In the genomic region with DNA sequence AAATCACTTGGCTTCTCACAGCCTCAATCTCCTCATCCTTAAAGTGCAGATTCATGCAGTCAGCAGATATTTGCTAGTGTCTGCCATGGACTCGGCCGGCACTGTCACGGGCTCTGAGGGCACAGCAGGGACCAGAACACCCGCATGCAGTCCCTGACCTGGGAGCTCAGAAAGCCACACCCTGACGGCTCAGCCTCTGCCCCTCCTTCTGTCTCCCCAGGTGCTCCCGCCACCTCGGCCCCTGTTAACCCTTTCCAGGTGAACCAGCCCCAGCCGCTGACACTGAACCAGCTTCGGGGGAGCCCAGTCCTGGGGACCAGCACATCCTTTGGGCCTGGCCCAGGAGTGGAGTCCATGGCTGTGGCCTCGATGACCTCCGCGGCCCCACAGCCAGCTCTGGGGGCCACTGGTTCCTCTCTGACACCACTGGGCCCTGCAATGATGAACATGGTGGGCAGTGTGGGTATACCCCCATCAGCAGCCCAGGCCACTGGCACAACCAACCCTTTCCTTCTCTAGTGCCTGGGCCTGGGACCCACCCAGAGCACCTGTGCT, we compare ENCODE assay signal across 2 cellular contexts.
TF ChIP-seq lines count a peak whose summit lies in the region.

No MANE protein-coding gene starts in this region.

TF ChIP-seq in A549, 52 proteins besides CTCF, POLR2A, EP300 and RAD21:
- TF ChIP-seq HEYL (CRISPR knock-in tag; IDR thresholded peaks at IDR 0.05) = no peak
- TF ChIP-seq, protein P1, sequence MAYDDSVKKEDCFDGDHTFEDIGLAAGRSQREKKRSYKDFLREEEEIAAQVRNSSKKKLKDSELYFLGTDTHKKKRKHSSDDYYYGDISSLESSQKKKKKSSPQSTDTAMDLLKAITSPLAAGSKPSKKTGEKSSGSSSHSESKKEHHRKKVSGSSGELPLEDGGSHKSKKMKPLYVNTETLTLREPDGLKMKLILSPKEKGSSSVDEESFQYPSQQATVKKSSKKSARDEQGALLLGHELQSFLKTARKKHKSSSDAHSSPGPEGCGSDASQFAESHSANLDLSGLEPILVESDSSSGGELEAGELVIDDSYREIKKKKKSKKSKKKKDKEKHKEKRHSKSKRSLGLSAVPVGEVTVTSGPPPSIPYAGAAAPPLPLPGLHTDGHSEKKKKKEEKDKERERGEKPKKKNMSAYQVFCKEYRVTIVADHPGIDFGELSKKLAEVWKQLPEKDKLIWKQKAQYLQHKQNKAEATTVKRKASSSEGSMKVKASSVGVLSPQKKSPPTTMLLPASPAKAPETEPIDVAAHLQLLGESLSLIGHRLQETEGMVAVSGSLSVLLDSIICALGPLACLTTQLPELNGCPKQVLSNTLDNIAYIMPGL (CRISPR knock-in tag; IDR thresholded peaks at IDR 0.05; ENCODE audit: borderline replicate concordance) = no peak
- TF ChIP-seq MAFK (IDR thresholded peaks at IDR 0.05; ENCODE audit: partially characterized antibody) = peak; percentile 66

TF ChIP-seq in SK-N-SH, 30 proteins besides CTCF, POLR2A, EP300 and RAD21:
- TF ChIP-seq JUND (IDR thresholded peaks at IDR 0.05) (no peak), ELF1 (IDR thresholded peaks at IDR 0.05) (no peak), MEF2A (IDR thresholded peaks at IDR 0.05; ENCODE audit: borderline replicate concordance, low read depth) (no peak), GABPA (IDR thresholded peaks at IDR 0.05; ENCODE audit: low read depth) (no peak), RXRA (IDR thresholded peaks at IDR 0.05; ENCODE audit: borderline replicate concordance, low read depth) (no peak), NFIC (IDR thresholded peaks at IDR 0.05; ENCODE audit: borderline replicate concordance) (no peak), RFX5 (IDR thresholded peaks at IDR 0.05; ENCODE audit: low read length) (no peak), FOXM1 (IDR thresholded peaks at IDR 0.05; ENCODE audit: low read depth) (no peak), GATA2 (CRISPR knock-in tag; IDR thresholded peaks at IDR 0.05) (no peak), TCF12 (IDR thresholded peaks at IDR 0.05) (no peak), POLR2AphosphoS5 (IDR thresholded peaks at IDR 0.05; ENCODE audit: low read depth, low read length) (no peak), FOXJ3 (CRISPR knock-in tag; IDR thresholded peaks at IDR 0.05) (no peak), TAF1 (IDR thresholded peaks at IDR 0.05; ENCODE audit: borderline replicate concordance, low read depth, low read length) (no peak)
- TF ChIP-seq, protein P2, sequence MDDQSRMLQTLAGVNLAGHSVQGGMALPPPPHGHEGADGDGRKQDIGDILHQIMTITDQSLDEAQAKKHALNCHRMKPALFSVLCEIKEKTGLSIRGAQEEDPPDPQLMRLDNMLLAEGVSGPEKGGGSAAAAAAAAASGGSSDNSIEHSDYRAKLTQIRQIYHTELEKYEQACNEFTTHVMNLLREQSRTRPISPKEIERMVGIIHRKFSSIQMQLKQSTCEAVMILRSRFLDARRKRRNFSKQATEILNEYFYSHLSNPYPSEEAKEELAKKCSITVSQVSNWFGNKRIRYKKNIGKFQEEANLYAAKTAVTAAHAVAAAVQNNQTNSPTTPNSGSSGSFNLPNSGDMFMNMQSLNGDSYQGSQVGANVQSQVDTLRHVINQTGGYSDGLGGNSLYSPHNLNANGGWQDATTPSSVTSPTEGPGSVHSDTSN (IDR thresholded peaks at IDR 0.05) = no peak
- TF ChIP-seq, protein P3, sequence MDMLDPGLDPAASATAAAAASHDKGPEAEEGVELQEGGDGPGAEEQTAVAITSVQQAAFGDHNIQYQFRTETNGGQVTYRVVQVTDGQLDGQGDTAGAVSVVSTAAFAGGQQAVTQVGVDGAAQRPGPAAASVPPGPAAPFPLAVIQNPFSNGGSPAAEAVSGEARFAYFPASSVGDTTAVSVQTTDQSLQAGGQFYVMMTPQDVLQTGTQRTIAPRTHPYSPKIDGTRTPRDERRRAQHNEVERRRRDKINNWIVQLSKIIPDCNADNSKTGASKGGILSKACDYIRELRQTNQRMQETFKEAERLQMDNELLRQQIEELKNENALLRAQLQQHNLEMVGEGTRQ (IDR thresholded peaks at IDR 0.05; ENCODE audit: borderline replicate concordance, low read depth, low read length) = no peak
- TF ChIP-seq, protein P4, sequence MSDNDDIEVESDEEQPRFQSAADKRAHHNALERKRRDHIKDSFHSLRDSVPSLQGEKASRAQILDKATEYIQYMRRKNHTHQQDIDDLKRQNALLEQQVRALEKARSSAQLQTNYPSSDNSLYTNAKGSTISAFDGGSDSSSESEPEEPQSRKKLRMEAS (IDR thresholded peaks at IDR 0.05; ENCODE audit: low read depth) = no peak
- TF ChIP-seq, protein P5, sequence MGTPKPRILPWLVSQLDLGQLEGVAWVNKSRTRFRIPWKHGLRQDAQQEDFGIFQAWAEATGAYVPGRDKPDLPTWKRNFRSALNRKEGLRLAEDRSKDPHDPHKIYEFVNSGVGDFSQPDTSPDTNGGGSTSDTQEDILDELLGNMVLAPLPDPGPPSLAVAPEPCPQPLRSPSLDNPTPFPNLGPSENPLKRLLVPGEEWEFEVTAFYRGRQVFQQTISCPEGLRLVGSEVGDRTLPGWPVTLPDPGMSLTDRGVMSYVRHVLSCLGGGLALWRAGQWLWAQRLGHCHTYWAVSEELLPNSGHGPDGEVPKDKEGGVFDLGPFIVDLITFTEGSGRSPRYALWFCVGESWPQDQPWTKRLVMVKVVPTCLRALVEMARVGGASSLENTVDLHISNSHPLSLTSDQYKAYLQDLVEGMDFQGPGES (IDR thresholded peaks at IDR 0.05; ENCODE audit: low read depth, low read length) = no peak
TF ChIP-seq in SK-N-SH: peak in this region for 0.
